In the genomic region with DNA sequence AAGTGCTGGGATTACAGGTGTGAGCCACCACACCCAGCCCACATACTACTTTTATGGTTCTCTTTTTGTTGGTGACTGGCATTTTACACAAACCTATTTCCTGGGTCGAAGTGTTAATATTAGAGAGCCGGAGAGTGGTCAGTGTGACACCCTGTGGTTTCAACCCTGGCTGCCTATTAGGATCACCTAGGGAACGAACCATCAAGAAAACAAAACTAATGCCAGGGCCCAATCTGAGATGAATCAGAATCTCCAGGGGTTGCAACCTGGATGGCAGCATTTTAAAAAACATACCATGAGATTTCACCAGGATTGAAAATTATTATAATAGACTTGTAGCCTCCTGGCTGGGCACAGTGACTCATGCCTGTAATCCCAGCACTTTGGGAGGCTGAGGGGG, we compare ENCODE assay signal across 23 cellular contexts.
"Had no signal": no experiment of that assay in that cellular context is flagged by ENCODE, and none has a peak within 500 bp of the region (broad histone marks: within the 10 kb centered on the region; RNA-seq: fewer than 3 reads in every experiment).

No MANE protein-coding gene starts in this region.

- H3K27ac Mint-ChIP-seq: activated CD8-positive, alpha-beta T cell treated with anti-CD3 and anti-CD28 coated beads for 36 hours; activated naive CD8-positive, alpha-beta T cell treated with anti-CD3 and anti-CD28 coated beads, Interleukin-2, amount 50 U/mL, for 24 hours had no signal

- ATAC-seq: activated CD8-positive, alpha-beta T cell treated with anti-CD3 and anti-CD28 coated beads for 36 hours; activated naive CD4-positive, alpha-beta T cell treated with anti-CD3 and anti-CD28 coated beads, Interleukin-2, amount 50 U/mL, for 72 hours; activated naive CD8-positive, alpha-beta T cell treated with anti-CD3 and anti-CD28 coated beads, Interleukin-2, amount 50 U/mL, for 24 hours; SK-N-SH treated with all-trans-retinoic acid at 6 μM for 48 hours had no signal

- H3K4me3 Mint-ChIP-seq: activated CD8-positive, alpha-beta T cell treated with anti-CD3 and anti-CD28 coated beads for 36 hours; activated naive CD8-positive, alpha-beta T cell treated with anti-CD3 and anti-CD28 coated beads, Interleukin-2, amount 50 U/mL, for 24 hours; activated T-helper 1 cell treated with anti-CD3 and anti-CD28 coated beads, Interleukin-12 subunit alpha, Interleukin-12 subunit beta, Interleukin-2, Interleukin-4 antibody, amounts not matched to agents 30 ng/mL and 10 ng/mL and 1 ng/mL, durations not matched to agents 14 hours and 24 hours and 36 hours had no signal

- H3K9me3 Mint-ChIP-seq: activated CD8-positive, alpha-beta T cell treated with anti-CD3 and anti-CD28 coated beads for 36 hours; activated naive CD4-positive, alpha-beta T cell treated with anti-CD3 and anti-CD28 coated beads, Interleukin-2, amount 50 U/mL, for 72 hours; activated naive CD8-positive, alpha-beta T cell treated with anti-CD3 and anti-CD28 coated beads, Interleukin-2, amount 50 U/mL, for 24 hours; activated T-helper 1 cell treated with anti-CD3 and anti-CD28 coated beads, Interleukin-12 subunit alpha, Interleukin-12 subunit beta, Interleukin-2, Interleukin-4 antibody, amounts not matched to agents 30 ng/mL and 10 ng/mL and 1 ng/mL, durations not matched to agents 14 hours and 24 hours and 36 hours had no signal

- DNase-seq: activated CD4-positive, CD25-positive, alpha-beta regulatory T cell; activated CD8-positive, alpha-beta memory T cell treated with anti-CD3 and anti-CD28 coated beads, Interleukin-2, amount 50 U/mL, for 4 hours; activated CD8-positive, alpha-beta T cell treated with anti-CD3 and anti-CD28 coated beads for 36 hours; activated effector memory CD4-positive, alpha-beta T cell treated with Interleukin-2 at 50 U/mL for 16 hours; activated naive CD4-positive, alpha-beta T cell; activated naive CD8-positive, alpha-beta T cell treated with anti-CD3 and anti-CD28 coated beads, Interleukin-2, amount 50 U/mL, for 24 hours; amniotic stem cell; brain microvascular endothelial cell; cerebellar nuclear complex; MM.1S; NCI-H1105; NCI-H1436; NCI-H1694 treated with DMSO at 0.1 percent for 48 hours; NCI-H2029 treated with DMSO at 0.1 percent for 48 hours; NCI-H345; NCI-H510A; NCI-H69; Peyer's patch; SHP77; SW 1271 had no signal
